ENCODE assay signal across 13 cellular contexts in genomic region chr2:174555998-174556397, GRCh38. TPM values are rescaled to one million over a fixed set of nuclear protein-coding genes. Genes with fewer than 3 reads are reported as not detected.
A peak's percentile ranks its signal among the peaks of the same experiment; 100 is the strongest.
DNase-seq lines count a peak whose midpoint lies in the region; ATAC-seq and TF ChIP-seq lines count a peak whose summit lies in the region.
"Had no signal": no experiment of that assay in that cellular context is flagged by ENCODE, and none has a peak within 500 bp of the region (broad histone marks: within the 10 kb centered on the region; RNA-seq: fewer than 3 reads in every experiment).

No MANE protein-coding gene starts in this region.

- peak overlapping the region in 7 of 12 donors; percentile 8 to 66 (median 28) for H3K27ac ChIP-seq in heart left ventricle
- no peak overlapping the region for H3K27ac ChIP-seq in right atrium auricular region
- H3K27ac ChIP-seq in CD8-positive, alpha-beta memory T cell (ENCODE audit: low read depth, low read length): no peak overlapping the region
- H3K27ac ChIP-seq in tibial artery: no peak overlapping the region

- H3K27me3 ChIP-seq in heart left ventricle (no peaks in the 10 kb centered on the region), right atrium auricular region (no peaks in the 10 kb centered on the region), tibial artery (no peaks in the 10 kb centered on the region)
- H3K27me3 ChIP-seq in CD8-positive, alpha-beta memory T cell (ENCODE audit: insufficient read depth, low read length, poor library complexity, severe bottlenecking): no peaks in the 10 kb centered on the region
- H3K27me3 ChIP-seq: BE2C had no signal

- H3K9me3 ChIP-seq in heart left ventricle (peaks cover 0 to 5% (median 0%) of the 10 kb centered on the region in 12 donors), right atrium auricular region (no peaks in the 10 kb centered on the region), tibial artery (no peaks in the 10 kb centered on the region)
- H3K9me3 ChIP-seq in CD8-positive, alpha-beta memory T cell (ENCODE audit: low read length): no peaks in the 10 kb centered on the region
- H3K9me3 ChIP-seq: BE2C had no signal

- H3K36me3 ChIP-seq in heart left ventricle (peaks cover 0 to 31% (median 0%) of the 10 kb centered on the region in 9 donors), right atrium auricular region (no peaks in the 10 kb centered on the region), tibial artery (peaks cover 5 to 17% (median 6%) of the 10 kb centered on the region in 3 donors)
- H3K36me3 ChIP-seq in CD8-positive, alpha-beta memory T cell (ENCODE audit: insufficient read depth, low read length): peaks cover 16% of the 10 kb centered on the region
- H3K36me3 ChIP-seq: BE2C had no signal

- WGBS in heart left ventricle, 4 donors: 50 to 67% (median 55%) methylated on average over 4 of the region's 4 CpGs

- peaks cover 0 to 2% (median 0%) of the 10 kb centered on the region in 5 donors for H3K9me3 Mint-ChIP-seq in CD8-positive, alpha-beta memory T cell
- H3K9me3 Mint-ChIP-seq in activated T-helper 17 cell treated with anti-CD3 and anti-CD28 coated beads, Interleukin-2, amount 50 U/mL, for 72 hours: no peaks in the 10 kb centered on the region
- no peaks in the 10 kb centered on the region for H3K9me3 Mint-ChIP-seq in stimulated activated effector memory CD8-positive, alpha-beta T cell treated with anti-CD3 and anti-CD28 coated beads, Interleukin-12 subunit alpha, Interleukin-12 subunit beta, amount 100 ng/mL, for 72 hours

- DNase-seq in heart left ventricle (no peak), right atrium auricular region (ENCODE audit: low spot score) (no peak), tibial artery (no peak), NCI-H1092 treated with DMSO at 0.1 percent for 48 hours (lab: John Stamatoyannopoulos, UW) (no peak)
- DNase-seq in CD8-positive, alpha-beta memory T cell: no peak
- DNase-seq in stimulated activated effector memory CD8-positive, alpha-beta T cell treated with anti-CD3 and anti-CD28 coated beads, Interleukin-12 subunit alpha, Interleukin-12 subunit beta, amount 100 ng/mL, for 72 hours (ENCODE audit: low spot score in 2 of 2): no peak
- DNase-seq: BE2C, KBM-7, NCI-H1048, NCI-H1694 treated with DMSO at 0.1 percent for 48 hours, NCI-H446, PC-3 had no signal

- no peak for TF ChIP-seq POLR2A in heart left ventricle (IDR thresholded peaks at IDR 0.05)

- H3K4me3 ChIP-seq in heart left ventricle (no peak overlapping the region), right atrium auricular region (no peak overlapping the region), tibial artery (no peak overlapping the region)
- no peak overlapping the region for H3K4me3 ChIP-seq in CD8-positive, alpha-beta memory T cell (ENCODE audit: low read length)

- peaks cover 0 to 48% (median 1%) of the 10 kb centered on the region in 3 donors for H3K36me3 Mint-ChIP-seq in CD8-positive, alpha-beta memory T cell
- peaks cover 38% of the 10 kb centered on the region for H3K36me3 Mint-ChIP-seq in activated T-helper 17 cell treated with anti-CD3 and anti-CD28 coated beads, Interleukin-2, amount 50 U/mL, for 72 hours (ENCODE audit: low read depth)
- peaks cover 54% of the 10 kb centered on the region for H3K36me3 Mint-ChIP-seq in stimulated activated effector memory CD8-positive, alpha-beta T cell treated with anti-CD3 and anti-CD28 coated beads, Interleukin-12 subunit alpha, Interleukin-12 subunit beta, amount 100 ng/mL, for 72 hours

- no peak for TF ChIP-seq CTCF in heart left ventricle (IDR thresholded peaks at IDR 0.05)
- no peak for TF ChIP-seq CTCF in right atrium auricular region (IDR thresholded peaks at IDR 0.05)
- TF ChIP-seq CTCF in tibial artery (IDR thresholded peaks at IDR 0.05): no peak

- H3K27me3 Mint-ChIP-seq in CD8-positive, alpha-beta memory T cell: no peaks in the 10 kb centered on the region
- H3K27me3 Mint-ChIP-seq in activated T-helper 17 cell treated with anti-CD3 and anti-CD28 coated beads, Interleukin-2, amount 50 U/mL, for 72 hours: no peaks in the 10 kb centered on the region

- peak in 2 of 4 donors; percentile 26 to 66 for ATAC-seq in heart left ventricle
- ATAC-seq in activated T-helper 17 cell treated with anti-CD3 and anti-CD28 coated beads, Interleukin-2, amount 50 U/mL, for 72 hours (replicated peaks): no peak
- ATAC-seq in stimulated activated effector memory CD8-positive, alpha-beta T cell treated with anti-CD3 and anti-CD28 coated beads, Interleukin-12 subunit alpha, Interleukin-12 subunit beta, amount 100 ng/mL, for 72 hours: no peak
- ATAC-seq: PC-3 had no signal

- peak overlapping the region in 6 of 8 donors; percentile 25 to 76 (median 65) for H3K27ac Mint-ChIP-seq in CD8-positive, alpha-beta memory T cell
- peak overlapping the region; percentile 35 for H3K27ac Mint-ChIP-seq in activated T-helper 17 cell treated with anti-CD3 and anti-CD28 coated beads, Interleukin-2, amount 50 U/mL, for 72 hours
- peak overlapping the region; percentile 58 for H3K27ac Mint-ChIP-seq in stimulated activated effector memory CD8-positive, alpha-beta T cell treated with anti-CD3 and anti-CD28 coated beads, Interleukin-12 subunit alpha, Interleukin-12 subunit beta, amount 100 ng/mL, for 72 hours

- peaks cover 0 to 24% (median 9%) of the 10 kb centered on the region in 12 donors for H3K4me1 ChIP-seq in heart left ventricle
- H3K4me1 ChIP-seq in right atrium auricular region: peaks cover 0 to 2% of the 10 kb centered on the region in 2 donors
- H3K4me1 ChIP-seq in CD8-positive, alpha-beta memory T cell (ENCODE audit: insufficient read depth, low read length): peaks cover 28% of the 10 kb centered on the region
- H3K4me1 ChIP-seq in tibial artery: peaks cover 0 to 5% (median 3%) of the 10 kb centered on the region in 4 donors
- H3K4me1 ChIP-seq: BE2C had no signal

- CTCF ChIA-PET in CD8-positive, alpha-beta memory T cell (lab: Charles Lee): interaction anchor here (1.2 to 2.7 kb wide), 4 partner anchors 21 to 93 kb away, joined by 3 to 20 read pairs (median 4); partner anchors contain the start of gene GPR155

- intact Hi-C loops in heart left ventricle (cut with DNase I) (no loop called here), tibial artery (cut with DNase I; ENCODE audit: low total_unique reads) (no loop called here)

- peaks cover 41 to 56% (median 56%) of the 10 kb centered on the region in 3 donors for H3K4me1 Mint-ChIP-seq in CD8-positive, alpha-beta memory T cell
- H3K4me1 Mint-ChIP-seq in activated T-helper 17 cell treated with anti-CD3 and anti-CD28 coated beads, Interleukin-2, amount 50 U/mL, for 72 hours: peaks cover 30% of the 10 kb centered on the region
- peaks cover 25% of the 10 kb centered on the region for H3K4me1 Mint-ChIP-seq in stimulated activated effector memory CD8-positive, alpha-beta T cell treated with anti-CD3 and anti-CD28 coated beads, Interleukin-12 subunit alpha, Interleukin-12 subunit beta, amount 100 ng/mL, for 72 hours

- no peak overlapping the region for H3K4me3 Mint-ChIP-seq in CD8-positive, alpha-beta memory T cell
- H3K4me3 Mint-ChIP-seq in activated T-helper 17 cell treated with anti-CD3 and anti-CD28 coated beads, Interleukin-2, amount 50 U/mL, for 72 hours: no peak overlapping the region
- no peak overlapping the region for H3K4me3 Mint-ChIP-seq in stimulated activated effector memory CD8-positive, alpha-beta T cell treated with anti-CD3 and anti-CD28 coated beads, Interleukin-12 subunit alpha, Interleukin-12 subunit beta, amount 100 ng/mL, for 72 hours

- POLR2A ChIA-PET in CD8-positive, alpha-beta memory T cell (lab: Charles Lee): interaction anchor here (0.6 to 1.3 kb wide), 2 partner anchors 13 to 31 kb away, joined by 3 read pairs; no protein-coding TSS in a partner anchor

RNA-seq across cellular contexts. Expression of gene WIPF1, which starts 41.6 kb away (rescaled TPM):
- total RNA-seq in heart left ventricle (10 to 100 TPM in 8 of 9 donors, 1 to 10 TPM in 1; 10.0 to 73.2 (median 14.1) TPM), right atrium auricular region (10 to 100 TPM; 12.3 to 17.5 TPM)
- 10 to 100 TPM in 1 of 2 donors, 1 to 10 TPM in 1; 9.7 to 12.3 TPM for polyA plus RNA-seq in heart left ventricle
- 100 to 1,000 TPM; 317 to 326 TPM for total RNA-seq in CD8-positive, alpha-beta memory T cell
- 200 TPM for polyA plus RNA-seq in CD8-positive, alpha-beta memory T cell
- 100 to 1,000 TPM; 180 to 334 TPM for total RNA-seq in activated T-helper 17 cell treated with anti-CD3 and anti-CD28 coated beads, Interleukin-2, amount 50 U/mL, for 72 hours

Comparison
In these comparisons a context has a peak if more than half of its experiments do, and no peak if none do; other contexts are left out.
1. H3K27ac ChIP-seq: peak in heart left ventricle (7 of 12); none in right atrium auricular region (0 of 2), CD8-positive, alpha-beta memory T cell (single experiment) and tibial artery (0 of 2).
2. Peak in every context shown above with its lines, with median percentiles within 50 percentile points of each other: H3K27ac Mint-ChIP-seq.